In genomic region chr6:33860706-33861474, GRCh38 we compare ENCODE assay signal across 9 cellular contexts. TPM values are rescaled to one million over a fixed set of nuclear protein-coding genes. Genes with fewer than 3 reads are reported as not detected.
DNase-seq lines count a peak whose midpoint lies in the region; ATAC-seq, FAIRE-seq and TF ChIP-seq lines count a peak whose summit lies in the region.
"Had no signal": no experiment of that assay in that cellular context is flagged by ENCODE, and none has a peak within 500 bp of the region (broad histone marks: within the 10 kb centered on the region; RNA-seq: fewer than 3 reads in every experiment).

No MANE protein-coding gene starts in this region.

- H3K36me3 ChIP-seq in endothelial cell of umbilical vein (ENCODE audit: control insufficient read depth in 2 of 2, extremely low read depth in 1 of 2, insufficient read depth in 2 of 2, low read length in 2 of 2) (no peaks in the 10 kb centered on the region), esophagus muscularis mucosa (no peaks in the 10 kb centered on the region), H7 (replicated peaks; ENCODE audit: control insufficient read depth, insufficient read depth, low read length) (no peaks in the 10 kb centered on the region)

- no peak for TF ChIP-seq POLR2A in endothelial cell of umbilical vein (IDR thresholded peaks at IDR 0.05; ENCODE audit: low read depth, low read length)
- no peak for TF ChIP-seq POLR2A in esophagus muscularis mucosa (IDR thresholded peaks at IDR 0.05; ENCODE audit: low read depth)

- no peak overlapping the region for H2AFZ ChIP-seq in endothelial cell of umbilical vein (ENCODE audit: low read depth, low read length)

- no peak for TF ChIP-seq EP300 in esophagus muscularis mucosa (IDR thresholded peaks at IDR 0.05)

- no peak for ATAC-seq in GM18502 (IDR thresholded peaks at IDR 0.05; ENCODE audit: poor library complexity, unreplicated experiment)

- CTCF ChIA-PET in endothelial cell of umbilical vein (lab: Charles Lee) = interaction anchor here (0.9 to 1.7 kb wide), 6 partner anchors 11 to 194 kb away, joined by 3 to 6 read pairs (median 4); no protein-coding TSS in a partner anchor

- 26% methylated on average over 7 of the region's 7 CpGs for WGBS in esophagus muscularis mucosa

- H3K4me1 ChIP-seq in endothelial cell of umbilical vein (ENCODE audit: control insufficient read depth, extremely low read depth, insufficient read depth, low read length) (peaks cover 12% of the 10 kb centered on the region), esophagus muscularis mucosa (peaks cover 0 to 6% (median 0%) of the 10 kb centered on the region in 4 donors)

- H3K27me3 ChIP-seq in endothelial cell of umbilical vein (ENCODE audit: control insufficient read depth in 2 of 2, insufficient read depth in 2 of 2, low read length in 2 of 2) = peaks cover 3 to 12% of the 10 kb centered on the region in 2 experiments
- peaks cover 0 to 55% (median 0%) of the 10 kb centered on the region in 4 donors for H3K27me3 ChIP-seq in esophagus muscularis mucosa
- no peaks in the 10 kb centered on the region for H3K27me3 ChIP-seq in H7 (ENCODE audit: control insufficient read depth, insufficient read depth, low read length)

- POLR2A ChIA-PET in endothelial cell of umbilical vein (lab: Charles Lee) = no interaction called here

- H3K27ac ChIP-seq in endothelial cell of umbilical vein (ENCODE audit: insufficient read depth, low read depth, low read length) = no peak overlapping the region
- no peak overlapping the region for H3K27ac ChIP-seq in esophagus muscularis mucosa (replicated peaks in 1 of 4)

- no peaks in the 10 kb centered on the region for H3K79me2 ChIP-seq in endothelial cell of umbilical vein (ENCODE audit: control insufficient read depth, insufficient read depth, low read length)

- dilution Hi-C loops in endothelial cell of umbilical vein (cut with MboI; ENCODE audit: extremely low pct_ligation_motif_present, low sequenced_read_pairs) = no loop called here

- FAIRE-seq in endothelial cell of umbilical vein (lab: Jason Lieb, UNC) = no peak
- FAIRE-seq: G401.6 had no signal

- peak; percentile 58 for DNase-seq in AG08395 (ENCODE audit: low spot score)
- DNase-seq in GM19240 (ENCODE audit: insufficient read length, low spot score) = peak; percentile 35
- peak; percentile 96 for DNase-seq in RPMI8226
- peak; percentile 30 for DNase-seq in endothelial cell of umbilical vein (ENCODE audit: low read depth, low spot score)
- DNase-seq in esophagus muscularis mucosa (ENCODE audit: extremely low spot score) = no peak
- no peak for DNase-seq in H7
- no peak for DNase-seq in foreskin melanocyte

- H3K4me3 ChIP-seq in endothelial cell of umbilical vein (replicated peaks in 1 of 3; ENCODE audit: insufficient read depth in 1 of 3, low read depth in 1 of 3, low read length in 3 of 3) (no peak overlapping the region), esophagus muscularis mucosa (no peak overlapping the region), H7 (ENCODE audit: insufficient read depth, low read depth, low read length) (no peak overlapping the region)

- H4K20me1 ChIP-seq in endothelial cell of umbilical vein (replicated peaks; ENCODE audit: control insufficient read depth, extremely low read depth, insufficient read depth, low read length) = no peaks in the 10 kb centered on the region

- no TSS peak for BruUV-seq in endothelial cell of umbilical vein (replicated peaks; lab: Mats Ljungman, UMichigan)

- H3K9me3 ChIP-seq in endothelial cell of umbilical vein (replicated peaks; ENCODE audit: control insufficient read depth, insufficient read depth, low read length) (no peaks in the 10 kb centered on the region), esophagus muscularis mucosa (no peaks in the 10 kb centered on the region)

- H3K9ac ChIP-seq in endothelial cell of umbilical vein (replicated peaks; ENCODE audit: extremely low read depth, insufficient read depth, low read length) = no peak overlapping the region

- no peak overlapping the region for H3K4me2 ChIP-seq in endothelial cell of umbilical vein (ENCODE audit: insufficient read depth, low read length)

- no peaks in the 10 kb centered on the region for H3K9me1 ChIP-seq in endothelial cell of umbilical vein (replicated peaks; ENCODE audit: control insufficient read depth, extremely low read depth, insufficient read depth, low read length)

- TF ChIP-seq CTCF in endothelial cell of umbilical vein (IDR thresholded peaks at IDR 0.05; ENCODE audit: extremely low read depth in 1 of 2, insufficient read depth in 1 of 2, low read depth in 1 of 2, low read length in 2 of 2) (no peak), esophagus muscularis mucosa (IDR thresholded peaks at IDR 0.05) (no peak)

- intact Hi-C loops in endothelial cell of umbilical vein (cut with micrococcal nuclease) = no loop called here
- intact Hi-C loops in esophagus muscularis mucosa (cut with DNase I) = no loop called here

TF ChIP-seq in endothelial cell of umbilical vein, 7 proteins besides CTCF, POLR2A, EP300 and RAD21:
- TF ChIP-seq EZH2 (IDR thresholded peaks at IDR 0.05; ENCODE audit: borderline replicate concordance, low read depth, low read length, severe bottlenecking) (no peak), MAX (IDR thresholded peaks at IDR 0.05; ENCODE audit: insufficient read depth, insufficient read length) (no peak), JUN (IDR thresholded peaks at IDR 0.05; ENCODE audit: borderline replicate concordance, insufficient read depth, insufficient read length, low read depth) (no peak), FOS (IDR thresholded peaks at IDR 0.05; ENCODE audit: borderline replicate concordance, insufficient read depth, low read length) (no peak), MYC (IDR thresholded peaks at IDR 0.05; ENCODE audit: low read depth, low read length) (no peak), GATA2 (IDR thresholded peaks at IDR 0.05; ENCODE audit: insufficient read depth, insufficient read length, low read depth, low read length) (no peak), POLR2AphosphoS5 (IDR thresholded peaks at IDR 0.05; ENCODE audit: insufficient read depth, low read depth, low read length) (no peak)
TF ChIP-seq in endothelial cell of umbilical vein: peak in this region for 0.

RNA-seq across cellular contexts. Expression of gene MLN, which starts 57.1 kb away (rescaled TPM):
- total RNA-seq in endothelial cell of umbilical vein (not detected in 2 replicates), esophagus muscularis mucosa (not detected)
- polyA plus RNA-seq in endothelial cell of umbilical vein = not detected in 2 replicates
- not detected in 2 replicates for polyA plus RNA-seq in endothelial cell of umbilical vein (2011; cell fraction: cytosol; rRNA removed)
- not detected in 2 replicates for polyA plus RNA-seq in endothelial cell of umbilical vein (2011; cell fraction: nucleus; rRNA removed)
- polyA plus RNA-seq in endothelial cell of umbilical vein (2012) = not detected in 2 replicates
- polyA minus RNA-seq in endothelial cell of umbilical vein = not detected in 2 replicates
- not detected for polyA minus RNA-seq in endothelial cell of umbilical vein (2011; cell fraction: cytosol; rRNA and poly(A)+ RNA removed)
- not detected in 2 replicates for polyA minus RNA-seq in endothelial cell of umbilical vein (2011; cell fraction: nucleus; rRNA and poly(A)+ RNA removed)
- total RNA-seq in H7 (2014; rRNA removed; shearing (Covaris generic)) = not detected in 2 replicates

Comparison
In these comparisons a context has a peak if more than half of its experiments do, and no peak if none do; other contexts are left out.
1. DNase-seq: peak in AG08395 (single experiment), GM19240 (single experiment), RPMI8226 (single experiment) and endothelial cell of umbilical vein (single experiment); none in esophagus muscularis mucosa (single experiment), H7 (single experiment) and foreskin melanocyte (single experiment).